In the genomic region with DNA sequence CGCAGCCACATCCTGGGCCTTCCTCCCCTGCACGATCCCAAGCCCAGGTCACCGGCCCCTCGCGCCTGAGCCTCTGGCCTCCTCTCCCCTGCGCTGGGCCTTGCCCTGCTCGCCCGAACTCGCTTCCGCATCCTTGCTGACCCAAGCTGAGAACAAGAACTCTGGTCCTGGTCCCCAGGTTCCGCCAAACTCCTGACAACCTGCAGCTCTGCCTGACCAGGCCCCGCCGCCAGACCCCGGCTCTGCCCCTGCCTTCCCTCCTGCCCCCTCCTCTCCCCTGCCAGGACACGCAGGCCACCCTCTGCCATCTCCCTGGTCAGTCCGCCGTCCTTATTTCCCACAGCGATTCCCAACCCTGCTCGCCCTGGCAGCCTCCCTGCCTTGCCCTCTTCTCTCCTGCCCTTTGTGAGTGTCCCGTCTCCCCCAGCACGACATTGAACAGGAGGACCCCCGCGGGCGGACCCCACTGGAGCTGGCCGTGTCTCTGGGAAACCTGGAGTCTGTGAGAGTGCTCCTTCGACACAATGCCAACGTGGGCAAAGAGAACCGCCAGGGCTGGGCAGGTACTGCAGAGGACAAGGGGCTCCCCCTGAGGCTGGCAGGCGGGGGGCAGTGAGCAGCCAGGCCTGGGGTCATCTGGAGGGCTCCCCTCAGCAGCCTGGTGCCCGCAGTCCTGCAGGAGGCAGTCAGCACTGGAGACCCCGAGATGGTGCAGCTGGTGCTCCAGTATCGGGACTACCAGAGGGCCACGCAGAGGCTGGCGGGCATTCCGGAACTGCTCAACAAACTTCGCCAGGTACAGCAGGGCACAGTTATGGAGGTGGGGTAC, we compare ENCODE assay signal across 8 cellular contexts.
DNase-seq lines count a peak whose midpoint lies in the region; ATAC-seq, FAIRE-seq and TF ChIP-seq lines count a peak whose summit lies in the region.

No MANE protein-coding gene starts in this region.

- peak overlapping the region; percentile 85 for H3K9ac ChIP-seq in SK-N-MC (ENCODE audit: insufficient read length)

- H3K4me3 ChIP-seq in SK-N-MC (peak overlapping the region; percentile 84), fibroblast of mammary gland (ENCODE audit: control insufficient read depth, low read depth, low read length) (peak overlapping the region; percentile 72), neutrophil (ENCODE audit: low read depth in 1 of 2, low read length in 1 of 2) (peak overlapping the region; percentile 77 to 87)

- no peak for FAIRE-seq in H54 (lab: Jason Lieb, UNC)

- H3K36me3 ChIP-seq in SK-N-MC (ENCODE audit: insufficient read depth, low read length) (peaks cover 45% of the 10 kb centered on the region), neutrophil (peaks cover 76% of the 10 kb centered on the region)

- TF ChIP-seq POLR2A in H54 (IDR thresholded peaks at IDR 0.05; ENCODE audit: low read depth, low read length) = no peak

- no peaks in the 10 kb centered on the region for H3K27me3 ChIP-seq in neutrophil

- DNase-seq in H54 (ENCODE audit: insufficient read length, low spot score) = peak; percentile 53
- no peak for DNase-seq in SK-N-MC (ENCODE audit: low read depth, low spot score)
- no peak for DNase-seq in fibroblast of mammary gland (ENCODE audit: low read depth)
- no peak for DNase-seq in GDM1 (lab: John Stamatoyannopoulos, UW)
- DNase-seq in T-helper 9 cell = no peak
- no peak for DNase-seq in kidney glomerular epithelial cell (lab: John Stamatoyannopoulos, UW)

- H3K4me1 ChIP-seq in neutrophil (ENCODE audit: control insufficient read depth in 1 of 2, insufficient read depth in 1 of 2, low read depth in 1 of 2, low read length in 1 of 2) = peaks cover 85 to 90% of the 10 kb centered on the region in 2 experiments

- peaks cover 6% of the 10 kb centered on the region; the same call in 1 of the 2 replicates for H3K9me3 ChIP-seq in SK-N-MC (ENCODE audit: low read depth, low read length)
- no peaks in the 10 kb centered on the region for H3K9me3 ChIP-seq in neutrophil

- no peak for ATAC-seq in HG02642 (IDR thresholded peaks at IDR 0.05; ENCODE audit: poor library complexity, unreplicated experiment)

- TF ChIP-seq CTCF in fibroblast of mammary gland (conservative IDR thresholded peaks at IDR 0.05; ENCODE audit: control insufficient read depth, insufficient read depth, low read depth, low read length) (no peak), neutrophil (IDR thresholded peaks at IDR 0.05) (no peak)

- H3K27ac ChIP-seq in SK-N-MC = no peak overlapping the region
- H3K27ac ChIP-seq in neutrophil = peak overlapping the region; percentile 99
